8 cellular contexts compared by ENCODE assay signal in genomic region chr12:120115692-120116442, GRCh38. TPM values are rescaled to one million over a fixed set of nuclear protein-coding genes. Genes with fewer than 3 reads are reported as not detected.
DNase-seq lines count a peak whose midpoint lies in the region; ATAC-seq and TF ChIP-seq lines count a peak whose summit lies in the region.

No MANE protein-coding gene starts in this region.

- H3K4me3 ChIP-seq in SU-DHL-6 (ENCODE audit: insufficient read depth, low read length, poor library complexity, severe bottlenecking) = peak overlapping the region; percentile 77
- peak overlapping the region; percentile 89 for H3K4me3 ChIP-seq in epithelial cell of esophagus (ENCODE audit: low read length)

- DNase-seq in NCI-H345 (lab: John Stamatoyannopoulos, UW) (peak; percentile 22), NCI-H345 treated with DMSO at 0.1 percent for 48 hours (lab: John Stamatoyannopoulos, UW; ENCODE audit: unreplicated experiment) (no peak), epithelial cell of esophagus (ENCODE audit: low read depth) (peak; percentile 38), nephron progenitor cell (no peak), omental fat pad (ENCODE audit: low spot score) (no peak)

- H3K4me3 Mint-ChIP-seq in nephron progenitor cell = peak overlapping the region; percentile 91

- TF ChIP-seq CTCF in SU-DHL-6 (IDR thresholded peaks at IDR 0.05; ENCODE audit: insufficient read depth, low read length, poor library complexity, severe bottlenecking) (no peak), epithelial cell of esophagus (IDR thresholded peaks at IDR 0.05; ENCODE audit: insufficient read depth, low read depth, low read length, missing control alignments) (no peak), nephron progenitor cell (IDR thresholded peaks at IDR 0.05) (no peak), omental fat pad (IDR thresholded peaks at IDR 0.05) (no peak)

- peaks cover 66% of the 10 kb centered on the region for H3K4me1 Mint-ChIP-seq in nephron progenitor cell

- H3K9me3 Mint-ChIP-seq in nephron progenitor cell = no peaks in the 10 kb centered on the region

- peak overlapping the region; percentile 46 for H3K27ac ChIP-seq in SU-DHL-6 (ENCODE audit: low read depth, low read length)

- H3K36me3 Mint-ChIP-seq in nephron progenitor cell (ENCODE audit: low read depth) = peaks cover 29% of the 10 kb centered on the region

- H3K27ac Mint-ChIP-seq in nephron progenitor cell = peak overlapping the region; percentile 64

- no peaks in the 10 kb centered on the region for H3K27me3 ChIP-seq in SU-DHL-6 (ENCODE audit: low read length)

- peak; percentile 0 for ATAC-seq in HG03457 (IDR thresholded peaks at IDR 0.05; ENCODE audit: unreplicated experiment)
- ATAC-seq in GM21723 (IDR thresholded peaks at IDR 0.05; ENCODE audit: unreplicated experiment) = no peak
- no peak for ATAC-seq in omental fat pad (ENCODE audit: low FRiP score)

- H3K9me3 ChIP-seq in SU-DHL-6 (ENCODE audit: insufficient read depth, low read length) = no peaks in the 10 kb centered on the region

- peaks cover 3% of the 10 kb centered on the region; the same call in 1 of the 2 replicates for H3K36me3 ChIP-seq in SU-DHL-6 (ENCODE audit: low read length)

- H3F3A ChIP-seq in SU-DHL-6 (ENCODE audit: insufficient read depth) = peaks cover 22% of the 10 kb centered on the region

- H3K9me2 ChIP-seq in SU-DHL-6 (replicated peaks; ENCODE audit: insufficient read depth, low read length) = no peaks in the 10 kb centered on the region

- peak overlapping the region; percentile 72 for H3K4me2 ChIP-seq in SU-DHL-6 (ENCODE audit: low read depth, low read length, poor library complexity, severe bottlenecking)

- H2AFZ ChIP-seq in SU-DHL-6 (ENCODE audit: low read depth, low read length, severe bottlenecking) = no peak overlapping the region

- peaks cover 72% of the 10 kb centered on the region for H3K79me2 ChIP-seq in SU-DHL-6 (ENCODE audit: insufficient read depth, low read length)

- peak overlapping the region; percentile 86 for H3K9ac ChIP-seq in SU-DHL-6 (ENCODE audit: low read length)

- peaks cover 3% of the 10 kb centered on the region for H3K27me3 Mint-ChIP-seq in nephron progenitor cell (ENCODE audit: low read depth, poor library complexity)

- no peaks in the 10 kb centered on the region; the same call in 1 of the 2 replicates for H4K20me1 ChIP-seq in SU-DHL-6 (ENCODE audit: low read depth, low read length)

RNA-seq across cellular contexts. Expression of gene RAB35, which starts 0.7 kb away (rescaled TPM):
- 10 to 100 TPM; 22.4 to 36.1 (median 25.9) TPM for total RNA-seq in omental fat pad

Comparison
In these comparisons a context has a peak if more than half of its experiments do, and no peak if none do; other contexts are left out.
1. DNase-seq: peak in NCI-H345 (single experiment) and epithelial cell of esophagus (single experiment); none in NCI-H345 treated with DMSO at 0.1 percent for 48 hours (single experiment), nephron progenitor cell (single experiment) and omental fat pad (single experiment).